22 cellular contexts compared by ENCODE assay signal in genomic region chr17:14925498-14925897, GRCh38.
"Had no signal": no experiment of that assay in that cellular context is flagged by ENCODE, and none has a peak within 500 bp of the region (broad histone marks: within the 10 kb centered on the region; RNA-seq: fewer than 3 reads in every experiment).

No MANE protein-coding gene starts in this region.

- H3K4me3 ChIP-seq: left lung, lung, pancreas, sigmoid colon, spleen, tibial nerve, uterus had no signal

- H3K36me3 ChIP-seq: left lung, pancreas, sigmoid colon, spleen, tibial nerve, uterus had no signal

- H3K4me1 ChIP-seq: left lung, pancreas, sigmoid colon, uterus had no signal

- H3K27me3 ChIP-seq: left lung, pancreas, uterus had no signal

- DNase-seq: hippocampal formation; kidney glomerular epithelial cell; left cardiac atrium; left lung; mesendoderm; naive B cell; natural killer cell; nucleus accumbens; pancreas; right cardiac atrium; sigmoid colon; small intestine; spleen; stimulated activated CD4-positive, alpha-beta T cell treated with anti-CD3 and anti-CD28 coated beads, Interleukin-4, amount 100 ng/mL, for 24 hours; stimulated activated CD8-positive, alpha-beta memory T cell treated with anti-CD3 and anti-CD28 coated beads, Interleukin-4, amount 100 ng/mL, for 48 hours; stimulated activated naive CD4-positive, alpha-beta T cell treated with Interleukin-2 at 50 U/mL for 16 hours; stimulated activated naive CD8-positive, alpha-beta T cell treated with anti-CD3 and anti-CD28 coated beads, Interleukin-15, amount 100 ng/mL, for 72 hours; substantia nigra; uterus had no signal

- ATAC-seq: left cardiac atrium; left lung; natural killer cell; pancreas; right cardiac atrium; stimulated activated memory B cell treated with anti-CD40 and anti-IgM and Interleukin-4, amounts not matched to agents 10 μg/mL and 1 μg/mL and 100 μg/mL, for 72 hours; stimulated activated naive CD8-positive, alpha-beta T cell treated with anti-CD3 and anti-CD28 coated beads, Interleukin-15, amount 100 ng/mL, for 72 hours had no signal

- H3K27ac ChIP-seq: left lung, pancreas, sigmoid colon, spleen, tibial nerve, uterus had no signal

- H3K9me3 ChIP-seq: pancreas, tibial nerve, uterus had no signal
